Comparison of ENCODE assay signal across 8 cellular contexts in genomic region chr2:28391564-28392296, GRCh38. TPM values are rescaled to one million over a fixed set of nuclear protein-coding genes. Genes with fewer than 3 reads are reported as not detected.
DNase-seq lines count a peak whose midpoint lies in the region; ATAC-seq and TF ChIP-seq lines count a peak whose summit lies in the region.

No MANE protein-coding gene starts in this region.

- TF ChIP-seq POLR2A in GM18951 (IDR thresholded peaks at IDR 0.05; ENCODE audit: extremely low read depth, insufficient read depth, insufficient read length): peak; percentile 22

- H3K9me3 Mint-ChIP-seq in activated CD4-positive, alpha-beta memory T cell treated with anti-CD3 and anti-CD28 coated beads, Interleukin-2, amount 10 ng/mL, durations not matched to agents 7 days and 5 days: no peaks in the 10 kb centered on the region
- H3K9me3 Mint-ChIP-seq in memory B cell: no peaks in the 10 kb centered on the region

- peaks cover 3% of the 10 kb centered on the region for H3K36me3 Mint-ChIP-seq in activated CD4-positive, alpha-beta memory T cell treated with anti-CD3 and anti-CD28 coated beads, Interleukin-2, amount 10 ng/mL, durations not matched to agents 7 days and 5 days (ENCODE audit: low read depth)
- no peaks in the 10 kb centered on the region for H3K36me3 Mint-ChIP-seq in memory B cell

- H3K4me3 Mint-ChIP-seq in activated CD4-positive, alpha-beta memory T cell treated with anti-CD3 and anti-CD28 coated beads, Interleukin-2, amount 10 ng/mL, durations not matched to agents 7 days and 5 days: peak overlapping the region; percentile 91
- H3K4me3 Mint-ChIP-seq in memory B cell: peak overlapping the region; percentile 79

- DNase-seq in AML-193 (lab: John Stamatoyannopoulos, UW) (peak; percentile 49 to 57), NCI-H460 (ENCODE audit: extremely low read depth, low read depth) (peak; percentile 85), memory B cell (ENCODE audit: low spot score in 2 of 2) (peak in 1 of 2 donors; percentile 29)
- DNase-seq in activated CD4-positive, alpha-beta memory T cell treated with anti-CD3 and anti-CD28 coated beads, Interleukin-2, amount 10 ng/mL, durations not matched to agents 7 days and 5 days: peak; percentile 87
- peak; percentile 43 to 59 (median 50) for DNase-seq in effector memory CD4-positive, alpha-beta T cell
- peak; percentile 64 to 69 for DNase-seq in stimulated activated CD8-positive, alpha-beta memory T cell treated with anti-CD3 and anti-CD28 coated beads, Interleukin-7, amount 100 ng/mL, for 4 hours (ENCODE audit: low read depth in 2 of 2)

- no peaks in the 10 kb centered on the region for H3K27me3 ChIP-seq in effector memory CD4-positive, alpha-beta T cell (replicated peaks; ENCODE audit: control insufficient read depth, insufficient read depth, low read length, poor library complexity, severe bottlenecking)

- no peaks in the 10 kb centered on the region for H3K36me3 ChIP-seq in effector memory CD4-positive, alpha-beta T cell (ENCODE audit: control insufficient read depth, insufficient read depth, low read length)

- no peaks in the 10 kb centered on the region for H3K27me3 Mint-ChIP-seq in activated CD4-positive, alpha-beta memory T cell treated with anti-CD3 and anti-CD28 coated beads, Interleukin-2, amount 10 ng/mL, durations not matched to agents 7 days and 5 days
- peaks cover 10% of the 10 kb centered on the region for H3K27me3 Mint-ChIP-seq in memory B cell

- POLR2A ChIA-PET in activated CD4-positive, alpha-beta memory T cell treated with anti-CD3 and anti-CD28 coated beads, Interleukin-2, amount 10 ng/mL, durations not matched to agents 7 days and 5 days (lab: Charles Lee): interaction anchor here (0.6 to 6.6 kb wide), 46 partner anchors 11 to 708 kb away, joined by 3 to 114 read pairs (median 4); partner anchors contain the start of genes BABAM2, MRPL33, PPP1CB and RBKS

- CTCF ChIA-PET in activated CD4-positive, alpha-beta memory T cell treated with anti-CD3 and anti-CD28 coated beads, Interleukin-2, amount 10 ng/mL, durations not matched to agents 7 days and 5 days (lab: Charles Lee): interaction anchor here (0.6 to 1.8 kb wide), 20 partner anchors 9 to 688 kb away, joined by 3 to 8 read pairs (median 4); partner anchors contain the start of genes BABAM2 and RBKS

- peak overlapping the region; percentile 99 for H3K4me3 ChIP-seq in effector memory CD4-positive, alpha-beta T cell (ENCODE audit: insufficient read depth, low read depth, low read length, poor library complexity, severe bottlenecking)

- H3K4me1 Mint-ChIP-seq in activated CD4-positive, alpha-beta memory T cell treated with anti-CD3 and anti-CD28 coated beads, Interleukin-2, amount 10 ng/mL, durations not matched to agents 7 days and 5 days: peaks cover 26% of the 10 kb centered on the region
- H3K4me1 Mint-ChIP-seq in memory B cell: peaks cover 13% of the 10 kb centered on the region

- ATAC-seq in HG03139 (IDR thresholded peaks at IDR 0.05; ENCODE audit: unreplicated experiment) (peak; percentile 23), memory B cell (ENCODE audit: low read depth) (peak; percentile 53)

- peaks cover 34% of the 10 kb centered on the region for H3K4me1 ChIP-seq in effector memory CD4-positive, alpha-beta T cell (ENCODE audit: control insufficient read depth, insufficient read depth, low read length, poor library complexity, severe bottlenecking)

- no peaks in the 10 kb centered on the region for H3K9me3 ChIP-seq in effector memory CD4-positive, alpha-beta T cell (ENCODE audit: control insufficient read depth, low read length)

- peak overlapping the region; percentile 88 for H3K27ac ChIP-seq in effector memory CD4-positive, alpha-beta T cell (ENCODE audit: insufficient read depth, low read length, poor library complexity, severe bottlenecking)

- in situ Hi-C loops in GM18951 (cut with MboI; ENCODE audit: low sequenced_read_pairs, unreplicated experiment): no loop called here

- peak overlapping the region; percentile 98 for H3K27ac Mint-ChIP-seq in activated CD4-positive, alpha-beta memory T cell treated with anti-CD3 and anti-CD28 coated beads, Interleukin-2, amount 10 ng/mL, durations not matched to agents 7 days and 5 days
- peak overlapping the region; percentile 82 for H3K27ac Mint-ChIP-seq in memory B cell

RNA-seq across cellular contexts. Expression of gene FOSL2, which starts 0.9 kb away (rescaled TPM):
- total RNA-seq in NCI-H460 (2014; rRNA removed; shearing (Covaris generic)): 50.9 and 55.2 TPM in 2 replicates
- 15.6 and 17.1 TPM in 2 replicates for polyA plus RNA-seq in NCI-H460 (2014; cell fraction: nucleus; rRNA removed)
- 100 to 1,000 TPM in 1 of 2 experiments, 10 to 100 TPM in 1; 96.4 to 100 TPM for total RNA-seq in activated CD4-positive, alpha-beta memory T cell treated with anti-CD3 and anti-CD28 coated beads, Interleukin-2, amount 10 ng/mL, durations not matched to agents 7 days and 5 days
